ENCODE assay signal across 8 cellular contexts in genomic region chr14:89915114-89915878, GRCh38. TPM values are rescaled to one million over a fixed set of nuclear protein-coding genes. Genes with fewer than 3 reads are reported as not detected.
DNase-seq lines count a peak whose midpoint lies in the region; ATAC-seq, FAIRE-seq and TF ChIP-seq lines count a peak whose summit lies in the region.

No MANE protein-coding gene starts in this region.

- POLR2A ChIA-PET in T-cell (lab: Charles Lee), result no interaction called here

- peak in 2 of 4 experiments; percentile 54 to 61 for ATAC-seq in T-cell (replicated peaks in 1 of 4)
- ATAC-seq in HG03354 (IDR thresholded peaks at IDR 0.05; ENCODE audit: poor library complexity, severe bottlenecking, unreplicated experiment), result no peak
- no peak for ATAC-seq in GM18519 (IDR thresholded peaks at IDR 0.05; ENCODE audit: low FRiP score, unreplicated experiment)

- TF ChIP-seq POLR2A in GM12891 (IDR thresholded peaks at IDR 0.05; ENCODE audit: low read depth, low read length), result no peak

- H3K9me3 ChIP-seq in right atrium auricular region (no peaks in the 10 kb centered on the region), skeletal muscle satellite cell (replicated peaks; ENCODE audit: low read length) (no peaks in the 10 kb centered on the region)

- no peak overlapping the region for H3K4me3 ChIP-seq in right atrium auricular region
- no peak overlapping the region for H3K4me3 ChIP-seq in skeletal muscle satellite cell (ENCODE audit: low read length)

- peaks cover 0 to 3% (median 3%) of the 10 kb centered on the region in 3 donors for H3K4me1 Mint-ChIP-seq in T-cell

- peak; percentile 85 to 94 for TF ChIP-seq CTCF in right atrium auricular region (IDR thresholded peaks at IDR 0.05)

- no peaks in the 10 kb centered on the region for H3K9me3 Mint-ChIP-seq in T-cell

- no peak overlapping the region for H3K27ac ChIP-seq in right atrium auricular region

- H3K27me3 Mint-ChIP-seq in T-cell, result peaks cover 4 to 8% of the 10 kb centered on the region in 2 donors

- CTCF ChIA-PET in T-cell (lab: Charles Lee), result interaction anchor here (0.7 to 1.0 kb wide), 3 partner anchors 13 to 875 kb away, joined by 3 to 4 read pairs (median 3); no protein-coding TSS in a partner anchor

- FAIRE-seq in GM12891 (lab: Jason Lieb, UNC), result peak; percentile 41

- H3K27ac Mint-ChIP-seq in T-cell, result no peak overlapping the region

- H3K4me2 ChIP-seq in skeletal muscle satellite cell (ENCODE audit: low read length), result peak overlapping the region; percentile 52

- no peaks in the 10 kb centered on the region for H3K36me3 Mint-ChIP-seq in T-cell

- H3K36me3 ChIP-seq in right atrium auricular region (no peaks in the 10 kb centered on the region), skeletal muscle satellite cell (ENCODE audit: insufficient read depth, low read length) (no peaks in the 10 kb centered on the region)

- no peak overlapping the region for H3K4me3 Mint-ChIP-seq in T-cell

- H3K4me1 ChIP-seq in right atrium auricular region (peaks cover 0 to 16% of the 10 kb centered on the region in 2 donors), skeletal muscle satellite cell (ENCODE audit: control insufficient read depth, insufficient read depth, low read length) (peaks cover 51% of the 10 kb centered on the region)

- DNase-seq in GM12891 (ENCODE audit: insufficient read length, low spot score), result peak; percentile 10
- peak; percentile 48 for DNase-seq in NCI-H128 (lab: John Stamatoyannopoulos, UW; ENCODE audit: unreplicated experiment)
- peak in 33 of 34 experiments; percentile 14 to 63 (median 42) for DNase-seq in T-cell
- DNase-seq in amniotic epithelial cell (ENCODE audit: low read depth), result peak; percentile 70
- DNase-seq in right atrium auricular region (ENCODE audit: low spot score), result peak; percentile 82

- no peaks in the 10 kb centered on the region for H3K27me3 ChIP-seq in right atrium auricular region
- H3K27me3 ChIP-seq in skeletal muscle satellite cell (ENCODE audit: control insufficient read depth, insufficient read depth, low read length), result no peaks in the 10 kb centered on the region

- H3K9ac ChIP-seq in skeletal muscle satellite cell (ENCODE audit: low read depth, low read length), result peak overlapping the region; percentile 52

TF ChIP-seq in GM12891, 5 proteins besides CTCF, POLR2A, EP300 and RAD21:
- TF ChIP-seq POLR2AphosphoS5 (IDR thresholded peaks at IDR 0.05; ENCODE audit: low read depth, low read length), result no peak
- no peak for TF ChIP-seq SPI1 (IDR thresholded peaks at IDR 0.05; ENCODE audit: low read depth, low read length)
- no peak for TF ChIP-seq TAF1 (IDR thresholded peaks at IDR 0.05; ENCODE audit: low read depth, low read length)
- no peak for TF ChIP-seq PAX5 (IDR thresholded peaks at IDR 0.05; ENCODE audit: insufficient read depth, low read length, severe bottlenecking)
- no peak for TF ChIP-seq POU2F2 (IDR thresholded peaks at IDR 0.05; ENCODE audit: low read depth, low read length)

RNA-seq across cellular contexts. Expression of gene EFCAB11, which starts 39.2 kb away (rescaled TPM):
- 16.6 TPM for polyA plus RNA-seq in GM12891 (2012; ENCODE audit: low read depth, missing spikeins)
- 1 to 10 TPM; 1.1 to 2.4 (median 1.5) TPM for total RNA-seq in T-cell
- total RNA-seq in right atrium auricular region, result 1 to 10 TPM; 2.0 to 2.2 TPM
- 3.8 and 7.2 TPM in 2 replicates for total RNA-seq in skeletal muscle satellite cell (2012; rRNA removed)

RNA-seq across cellular contexts. Expression of gene TDP1, which starts 40.4 kb away (rescaled TPM):
- 28.2 TPM for polyA plus RNA-seq in GM12891 (2012; ENCODE audit: low read depth, missing spikeins)
- total RNA-seq in T-cell (10 to 100 TPM; 42.8 to 72.9 (median 44.4) TPM), right atrium auricular region (1 to 10 TPM; 1.6 to 2.8 TPM)
- total RNA-seq in skeletal muscle satellite cell (2012; rRNA removed), result 18.5 and 22.9 TPM in 2 replicates

Comparison
In these comparisons a context has a peak if more than half of its experiments do, and no peak if none do; other contexts are left out.
1. DNase-seq: peak in every context shown above with its lines; median percentile 82 in right atrium auricular region; 70 in amniotic epithelial cell; 48 in NCI-H128; 42 in T-cell; 10 in GM12891.
2. RNA of gene TDP1, which starts 40.4 kb away (total RNA-seq): 42.8 to 72.9 TPM in T-cell; 1.6 to 2.8 TPM in right atrium auricular region; every median in the first group is over 10 times any median in the second.